Comparison of ENCODE assay signal across 12 cellular contexts in the genomic region with DNA sequence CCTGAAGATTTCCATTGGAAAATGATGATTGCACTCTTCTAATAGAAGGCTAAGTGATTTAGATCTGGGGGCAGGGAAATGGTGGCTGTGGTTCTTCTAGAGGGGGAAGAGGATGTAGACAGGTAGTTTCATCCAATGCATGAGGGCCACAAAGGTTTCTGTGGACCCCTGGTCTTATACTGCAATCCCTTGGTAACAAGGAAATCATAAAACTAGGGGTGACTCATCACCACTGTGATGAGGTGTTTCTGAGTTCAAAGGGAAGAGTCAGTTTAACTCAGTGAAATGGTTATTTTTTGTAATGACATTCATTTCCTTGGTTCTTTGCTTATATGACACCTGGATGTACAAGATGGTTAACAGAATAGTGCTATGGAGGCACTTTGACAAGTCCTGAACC. TPM values are rescaled to one million over a fixed set of nuclear protein-coding genes. Genes with fewer than 3 reads are reported as not detected.
DNase-seq lines count a peak whose midpoint lies in the region; ATAC-seq, FAIRE-seq and TF ChIP-seq lines count a peak whose summit lies in the region.
"Had no signal": no experiment of that assay in that cellular context is flagged by ENCODE, and none has a peak within 500 bp of the region (broad histone marks: within the 10 kb centered on the region; RNA-seq: fewer than 3 reads in every experiment).

No MANE protein-coding gene starts in this region.

- no peaks in the 10 kb centered on the region for H3K9me3 ChIP-seq in HepG2 (ENCODE audit: low read length)

- no peak for TF ChIP-seq CTCF in foreskin keratinocyte (conservative IDR thresholded peaks at IDR 0.05)
- no peak for TF ChIP-seq CTCF in HepG2 (CRISPR knock-in tag; IDR thresholded peaks at IDR 0.05)

- no peak for FAIRE-seq in HepG2 (lab: Jason Lieb, UNC)
- FAIRE-seq in HTR-8/SVneo (lab: Jason Lieb, UNC): no peak

- H3K27ac ChIP-seq in foreskin keratinocyte (no peak overlapping the region), HepG2 (ENCODE audit: extremely low read length, insufficient read depth, low read length) (no peak overlapping the region)

- DNase-seq in HS-5 (ENCODE audit: low read depth) (peak; percentile 54), amniotic epithelial cell (ENCODE audit: low read depth) (peak; percentile 66), foreskin keratinocyte (peak; percentile 36 to 68), HEK293T (ENCODE audit: extremely low spot score) (no peak), HepG2 (ENCODE audit: low spot score) (no peak), SK-N-DZ (ENCODE audit: low spot score) (no peak), HTR-8/SVneo (ENCODE audit: insufficient read length, low spot score) (no peak)
- DNase-seq: activated CD4-positive, alpha-beta T cell treated with anti-CD3 and anti-CD28 coated beads for 4 hours; activated T-cell treated with anti-CD3 and anti-CD28 coated beads, Interleukin-2, amount 50 U/mL, for 48 hours; aorta; NCI-H774; retina had no signal

- H3K9ac ChIP-seq in HepG2 (ENCODE audit: insufficient read depth, low read depth, low read length): no peak overlapping the region

- H3K4me1 ChIP-seq in foreskin keratinocyte (peaks cover 5% of the 10 kb centered on the region), HepG2 (ENCODE audit: insufficient read depth, low read length) (no peaks in the 10 kb centered on the region)

- no peak overlapping the region for H3K4me2 ChIP-seq in HepG2 (ENCODE audit: low read depth, low read length)

- no TSS peak for BruUV-seq in HepG2 (replicated peaks; lab: Mats Ljungman, UMichigan)

- H3K27me3 ChIP-seq in foreskin keratinocyte (no peaks in the 10 kb centered on the region), HepG2 (ENCODE audit: control insufficient read depth in 1 of 2, insufficient read depth in 2 of 2, low read length in 2 of 2) (peaks cover 3 to 16% of the 10 kb centered on the region in 2 experiments; a peak in 4 of 5 replicates)

- ATAC-seq in foreskin keratinocyte (peak; percentile 65), HepG2 (no peak)

- no peak for TF ChIP-seq EP300 in HepG2 (IDR thresholded peaks at IDR 0.05; ENCODE audit: low read depth in 2 of 2, low read length in 2 of 2)
- TF ChIP-seq EP300 in HepG2 (CRISPR knock-in tag; IDR thresholded peaks at IDR 0.05; ENCODE audit: borderline replicate concordance): no peak

- H3K4me3 ChIP-seq in HepG2 (replicated peaks in 1 of 3; ENCODE audit: insufficient read depth in 1 of 3, low read depth in 2 of 3, low read length in 3 of 3): no peak overlapping the region

- in situ Hi-C loops in HepG2 (cut with HindIII; ENCODE audit: extremely low pct_ligation_motif_present, low pct_unique_long_range_greater_than_20kb): no loop called here

- no peaks in the 10 kb centered on the region for H4K20me1 ChIP-seq in HepG2 (ENCODE audit: insufficient read depth, low read length)

- TF ChIP-seq POLR2A in HepG2 (IDR thresholded peaks at IDR 0.05; ENCODE audit: insufficient read depth in 1 of 2, low read depth in 2 of 2, low read length in 2 of 2): no peak

- H3K36me3 ChIP-seq in HepG2 (replicated peaks in 1 of 2; ENCODE audit: control insufficient read depth in 1 of 2, insufficient read depth in 2 of 2, low read length in 2 of 2): no peaks in the 10 kb centered on the region

- H3K79me2 ChIP-seq in HepG2 (ENCODE audit: insufficient read depth, low read length): no peaks in the 10 kb centered on the region

- POLR2A ChIA-PET in HEK293T (lab: Yijun Ruan, JAX): no interaction called here
- POLR2A ChIA-PET in HepG2 (lab: Yijun Ruan, JAX): no interaction called here

- CTCF ChIA-PET in HEK293T (lab: Yijun Ruan, JAX): no interaction called here
- CTCF ChIA-PET in HepG2 (lab: Yijun Ruan, JAX; ENCODE audit: low intra/inter-chr PET ratio, low total read pairs): no interaction called here

- intact Hi-C loops in HepG2 (cut with micrococcal nuclease; ENCODE audit: unreplicated experiment): no loop called here

- no peak for TF ChIP-seq RAD21 in HepG2 (CRISPR knock-in tag; IDR thresholded peaks at IDR 0.05)

- no peak overlapping the region for H2AFZ ChIP-seq in HepG2 (ENCODE audit: low read length)

TF ChIP-seq in HEK293T, 16 proteins besides CTCF, POLR2A, EP300 and RAD21:
- TF ChIP-seq ZNF384 (IDR thresholded peaks at IDR 0.05) (no peak), PKNOX1 (IDR thresholded peaks at IDR 0.05) (no peak), BHLHE40 (IDR thresholded peaks at IDR 0.05; ENCODE audit: borderline replicate concordance) (no peak), L3MBTL2 (conservative IDR thresholded peaks at IDR 0.05) (no peak), TARDBP (IDR thresholded peaks at IDR 0.05) (no peak), ELF4 (IDR thresholded peaks at IDR 0.05) (no peak), ARNT (IDR thresholded peaks at IDR 0.05) (no peak)
TF ChIP-seq in HEK293T: peak in this region for 0.

TF ChIP-seq in HepG2, 621 proteins besides CTCF, POLR2A, EP300 and RAD21:
- TF ChIP-seq AGO1 (IDR thresholded peaks at IDR 0.05; ENCODE audit: low read depth, low read length, poor library complexity, severe bottlenecking): no peak
- TF ChIP-seq ZNF761 (CRISPR knock-in tag; conservative IDR thresholded peaks at IDR 0.05): no peak
- TF ChIP-seq, protein P1, sequence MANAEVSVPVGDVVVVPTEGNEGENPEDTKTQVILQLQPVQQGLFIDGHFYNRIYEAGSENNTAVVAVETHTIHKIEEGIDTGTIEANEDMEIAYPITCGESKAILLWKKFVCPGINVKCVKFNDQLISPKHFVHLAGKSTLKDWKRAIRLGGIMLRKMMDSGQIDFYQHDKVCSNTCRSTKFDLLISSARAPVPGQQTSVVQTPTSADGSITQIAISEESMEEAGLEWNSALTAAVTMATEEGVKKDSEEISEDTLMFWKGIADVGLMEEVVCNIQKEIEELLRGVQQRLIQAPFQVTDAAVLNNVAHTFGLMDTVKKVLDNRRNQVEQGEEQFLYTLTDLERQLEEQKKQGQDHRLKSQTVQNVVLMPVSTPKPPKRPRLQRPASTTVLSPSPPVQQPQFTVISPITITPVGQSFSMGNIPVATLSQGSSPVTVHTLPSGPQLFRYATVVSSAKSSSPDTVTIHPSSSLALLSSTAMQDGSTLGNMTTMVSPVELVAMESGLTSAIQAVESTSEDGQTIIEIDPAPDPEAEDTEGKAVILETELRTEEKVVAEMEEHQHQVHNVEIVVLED (CRISPR knock-in tag; IDR thresholded peaks at IDR 0.05; ENCODE audit: borderline replicate concordance): no peak
- TF ChIP-seq RFXANK (CRISPR knock-in tag; IDR thresholded peaks at IDR 0.05): no peak
- TF ChIP-seq JUNB (CRISPR knock-in tag; IDR thresholded peaks at IDR 0.05; ENCODE audit: borderline replicate concordance): no peak
- TF ChIP-seq HDAC6 (IDR thresholded peaks at IDR 0.05; ENCODE audit: low read depth, low read length): no peak
- TF ChIP-seq ZNF136 (CRISPR knock-in tag; IDR thresholded peaks at IDR 0.05; ENCODE audit: low read depth): no peak
- no peak for TF ChIP-seq CBX5 (CRISPR knock-in tag; IDR thresholded peaks at IDR 0.05; ENCODE audit: borderline replicate concordance)
- TF ChIP-seq TCF7L2 (IDR thresholded peaks at IDR 0.05; ENCODE audit: low read depth, low read length): no peak
- TF ChIP-seq RFX3 (CRISPR knock-in tag; IDR thresholded peaks at IDR 0.05): no peak
- TF ChIP-seq XBP1 (CRISPR knock-in tag; IDR thresholded peaks at IDR 0.05): no peak
- TF ChIP-seq ZNF24 (IDR thresholded peaks at IDR 0.05): no peak
- TF ChIP-seq HCFC1 (IDR thresholded peaks at IDR 0.05; ENCODE audit: low read depth, low read length): no peak
- no peak for TF ChIP-seq SSRP1 (CRISPR knock-in tag; IDR thresholded peaks at IDR 0.05)

RNA-seq across cellular contexts. Expression of gene B3GALT5, which starts 20.3 kb away (rescaled TPM):
- total RNA-seq in foreskin keratinocyte (not detected in 2 replicates), HepG2 (2016; rRNA removed; fragmentation: Illumina TruSeq; extraction: Trizol) (0.02 TPM in 1 of 2 replicates, not detected in the other)
- polyA plus RNA-seq in foreskin keratinocyte (not detected in 2 replicates), HepG2 (2011; rRNA removed) (under 0.01 and 0.03 TPM in 2 replicates)
- not detected in 2 replicates for total RNA-seq in HepG2 (2016; cell fraction: cytosol; rRNA removed; fragmentation: Illumina TruSeq; extraction: Trizol; ENCODE audit: low read depth)
- total RNA-seq in HepG2 (2016; cell fraction: insoluble cytoplasmic fraction; rRNA removed; fragmentation: Illumina TruSeq; extraction: Trizol): not detected in 2 replicates
- total RNA-seq in HepG2 (2016; cell fraction: membrane; rRNA removed; fragmentation: Illumina TruSeq; extraction: Trizol): not detected in 2 replicates
- total RNA-seq in HepG2 (2016; cell fraction: nucleus; rRNA removed; fragmentation: Illumina TruSeq; extraction: Trizol): not detected in 2 replicates
- 0.03 TPM in 1 of 2 replicates, not detected in the other for polyA plus RNA-seq in HepG2 (2011; cell fraction: cytosol; rRNA removed)
- 0.05 TPM in 1 of 2 replicates, not detected in the other for polyA plus RNA-seq in HepG2 (2011; cell fraction: nucleus; rRNA removed)
- not detected in 2 replicates for polyA plus RNA-seq in HepG2 (2012)
- not detected in 2 replicates for polyA plus RNA-seq in HepG2 (2016; cell fraction: cytosol; fragmentation: Illumina TruSeq; extraction: Trizol; ENCODE audit: low read depth)
- not detected in 2 replicates for polyA plus RNA-seq in HepG2 (2016; cell fraction: insoluble cytoplasmic fraction; fragmentation: Illumina TruSeq; extraction: Trizol; ENCODE audit: low read depth)
- not detected in 2 replicates for polyA plus RNA-seq in HepG2 (2016; cell fraction: membrane; fragmentation: Illumina TruSeq; extraction: Trizol; ENCODE audit: low read depth)
- not detected in 2 replicates for polyA plus RNA-seq in HepG2 (2016; cell fraction: nucleus; fragmentation: Illumina TruSeq; extraction: Trizol; ENCODE audit: insufficient read depth, low read depth)
- polyA minus RNA-seq in HepG2 (2011; rRNA and poly(A)+ RNA removed; ENCODE audit: low replicate concordance): 0.06 TPM in 1 of 2 replicates, not detected in the other
- polyA minus RNA-seq in HepG2 (2011; cell fraction: cytosol; rRNA and poly(A)+ RNA removed): not detected in 2 replicates
- polyA minus RNA-seq in HepG2 (2011; cell fraction: nucleus; rRNA and poly(A)+ RNA removed): not detected in 2 replicates
- 0.02 and 0.05 TPM in 2 replicates for polyA plus RNA-seq in SK-N-DZ (2014; cell fraction: cytosol; rRNA removed)
- polyA plus RNA-seq in SK-N-DZ (2014; cell fraction: nucleus; rRNA removed): 0.07 and 0.09 TPM in 2 replicates

Comparison
In these comparisons a context has a peak if more than half of its experiments do, and no peak if none do; other contexts are left out.
1. DNase-seq: peak in HS-5 (single experiment), amniotic epithelial cell (single experiment) and foreskin keratinocyte (2 of 2); none in HEK293T (single experiment), HepG2 (single experiment), SK-N-DZ (single experiment) and HTR-8/SVneo (single experiment).